Comparison of ENCODE assay signal across 8 cellular contexts in the genomic region with DNA sequence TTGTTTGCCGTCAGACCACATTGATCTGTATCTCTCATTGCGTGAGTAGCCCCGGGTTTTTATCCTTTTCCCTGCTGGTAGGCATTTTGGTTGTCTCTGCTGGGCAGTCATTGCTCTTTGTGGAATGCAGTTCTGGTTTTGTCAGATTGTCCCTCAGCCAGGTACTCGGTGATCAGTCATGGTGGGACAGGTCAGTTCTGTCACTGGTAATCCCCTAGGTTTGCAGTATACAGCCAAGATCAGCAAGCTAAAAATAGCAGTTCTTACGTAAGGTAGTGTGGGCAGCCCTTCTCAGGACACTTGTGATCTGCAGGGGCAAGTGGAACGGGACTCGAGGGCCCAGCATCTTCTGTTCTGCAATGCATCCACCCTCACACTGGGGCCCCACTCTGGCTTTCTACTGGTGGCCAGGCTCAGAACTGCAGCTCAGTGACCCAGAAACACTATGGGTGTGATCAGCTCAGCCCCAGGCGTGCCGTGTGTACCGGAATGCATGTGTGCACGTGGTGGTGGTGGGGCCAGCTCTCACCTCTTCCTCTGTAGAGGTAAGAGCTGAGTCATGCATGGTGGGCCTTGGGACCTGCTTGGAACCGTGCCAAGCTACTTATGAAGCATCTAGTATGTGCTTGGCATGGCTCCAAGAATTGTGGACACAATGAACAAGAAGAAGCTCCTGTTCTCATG. TPM values are rescaled to one million over a fixed set of nuclear protein-coding genes. Genes with fewer than 3 reads are reported as not detected.
DNase-seq lines count a peak whose midpoint lies in the region; ATAC-seq and TF ChIP-seq lines count a peak whose summit lies in the region.

No MANE protein-coding gene starts in this region.

- H3K36me3 ChIP-seq in OCI-LY1 (ENCODE audit: insufficient read depth, low read length) (no peaks in the 10 kb centered on the region), heart right ventricle (peaks cover 0 to 38% (median 24%) of the 10 kb centered on the region in 9 donors)

- no peak overlapping the region for H2AFZ ChIP-seq in OCI-LY1 (ENCODE audit: low read length)

- no peaks in the 10 kb centered on the region for H3F3A ChIP-seq in OCI-LY1 (ENCODE audit: insufficient read depth, low read length)

- no peaks in the 10 kb centered on the region for H3K9me2 ChIP-seq in OCI-LY1 (ENCODE audit: low read depth, low read length)

- no peak overlapping the region; the same call in 1 of the 2 replicates for H3K9ac ChIP-seq in OCI-LY1 (ENCODE audit: low read length)

- no peaks in the 10 kb centered on the region for H4K20me1 ChIP-seq in OCI-LY1 (ENCODE audit: insufficient read depth, low read length)

- H3K27me3 Mint-ChIP-seq in activated T-helper 17 cell treated with anti-CD3 and anti-CD28 coated beads, Interleukin-2, amount 50 U/mL, for 72 hours: no peaks in the 10 kb centered on the region

- no peaks in the 10 kb centered on the region for H3K79me2 ChIP-seq in OCI-LY1 (ENCODE audit: insufficient read depth, low read length)

- TF ChIP-seq CTCF in OCI-LY1 (IDR thresholded peaks at IDR 0.05; ENCODE audit: low read length) (peak; percentile 50), heart right ventricle (IDR thresholded peaks at IDR 0.05) (peak in 6 of 9 donors; percentile 11 to 35 (median 22))

- no peaks in the 10 kb centered on the region for H3K27me3 ChIP-seq in OCI-LY1 (ENCODE audit: insufficient read depth, low read length)
- H3K27me3 ChIP-seq in heart right ventricle: no peaks in the 10 kb centered on the region

- no peak overlapping the region for H3K4me2 ChIP-seq in OCI-LY1 (ENCODE audit: low read length)

- peak overlapping the region; percentile 95 for H3K27ac Mint-ChIP-seq in activated T-helper 17 cell treated with anti-CD3 and anti-CD28 coated beads, Interleukin-2, amount 50 U/mL, for 72 hours

- H3K27ac ChIP-seq in OCI-LY1 (ENCODE audit: low read depth, low read length, poor library complexity, severe bottlenecking): peak overlapping the region; percentile 75
- peak overlapping the region; percentile 56 to 88 (median 67) for H3K27ac ChIP-seq in heart right ventricle

- H3K4me1 ChIP-seq in OCI-LY1 (ENCODE audit: insufficient read depth, low read length, severe bottlenecking): peaks cover 45% of the 10 kb centered on the region
- peaks cover 24 to 96% (median 71%) of the 10 kb centered on the region in 9 donors for H3K4me1 ChIP-seq in heart right ventricle

- peaks cover 97% of the 10 kb centered on the region for H3K36me3 Mint-ChIP-seq in activated T-helper 17 cell treated with anti-CD3 and anti-CD28 coated beads, Interleukin-2, amount 50 U/mL, for 72 hours (ENCODE audit: low read depth)

- H3K4me3 Mint-ChIP-seq in activated T-helper 17 cell treated with anti-CD3 and anti-CD28 coated beads, Interleukin-2, amount 50 U/mL, for 72 hours: peak overlapping the region; percentile 82

- H3K9me3 Mint-ChIP-seq in activated T-helper 17 cell treated with anti-CD3 and anti-CD28 coated beads, Interleukin-2, amount 50 U/mL, for 72 hours: no peaks in the 10 kb centered on the region

- intact Hi-C loops in heart right ventricle (cut with DNase I): no loop called here

- WGBS in heart right ventricle, 2 donors: 50 to 56% methylated on average over 12 of the region's 12 CpGs

- H3K9me3 ChIP-seq in OCI-LY1 (ENCODE audit: low read length) (no peaks in the 10 kb centered on the region), heart right ventricle (no peaks in the 10 kb centered on the region)

- ATAC-seq in HG02763 (IDR thresholded peaks at IDR 0.05; ENCODE audit: unreplicated experiment): peak; percentile 63
- peak; percentile 57 for ATAC-seq in activated T-helper 17 cell treated with anti-CD3 and anti-CD28 coated beads, Interleukin-2, amount 50 U/mL, for 72 hours (replicated peaks)
- peak; percentile 16 to 82 (median 72) for ATAC-seq in heart right ventricle

- H3K4me3 ChIP-seq in OCI-LY1 (ENCODE audit: low read depth, low read length, poor library complexity, severe bottlenecking) (no peak overlapping the region), heart right ventricle (peak overlapping the region in 1 of 10 donors; percentile 3)

- DNase-seq in DMS53 (lab: John Stamatoyannopoulos, UW) (peak; percentile 40), DMS53 treated with DMSO at 0.1 percent for 48 hours (lab: John Stamatoyannopoulos, UW; ENCODE audit: unreplicated experiment) (no peak), heart right ventricle (peak; percentile 46 to 55), NOMO-1 (lab: John Stamatoyannopoulos, UW; ENCODE audit: unreplicated experiment in 2 of 2) (no peak)
- peak; percentile 82 for DNase-seq in stimulated activated CD4-positive, alpha-beta T cell treated with anti-CD3 and anti-CD28 coated beads, Interleukin-4, amount 100 ng/mL, for 1 hour

- H3K4me1 Mint-ChIP-seq in activated T-helper 17 cell treated with anti-CD3 and anti-CD28 coated beads, Interleukin-2, amount 50 U/mL, for 72 hours: peaks cover 47% of the 10 kb centered on the region

RNA-seq across cellular contexts. Expression of a gene that starts 6.3 kb away (rescaled TPM):
- total RNA-seq in activated T-helper 17 cell treated with anti-CD3 and anti-CD28 coated beads, Interleukin-2, amount 50 U/mL, for 72 hours: 10 to 100 TPM; 34.4 to 40.3 TPM
- 10 to 100 TPM in 9 of 10 donors, 1 to 10 TPM in 1; 7.0 to 38.8 (median 16.5) TPM for total RNA-seq in heart right ventricle
- 10 to 100 TPM; 38.8 to 47.9 TPM for polyA plus RNA-seq in heart right ventricle

RNA-seq across cellular contexts. Expression of a gene that starts 43.5 kb away (rescaled TPM):
- total RNA-seq in activated T-helper 17 cell treated with anti-CD3 and anti-CD28 coated beads, Interleukin-2, amount 50 U/mL, for 72 hours: 10 to 100 TPM; 34.5 to 39.1 TPM
- 10 to 100 TPM; 30.3 to 83.3 (median 40.0) TPM for total RNA-seq in heart right ventricle
- polyA plus RNA-seq in heart right ventricle: 10 to 100 TPM; 26.7 to 34.8 TPM

Comparison
In these comparisons a context has a peak if more than half of its experiments do, and no peak if none do; other contexts are left out.
1. DNase-seq: peak in DMS53 (single experiment), heart right ventricle (2 of 2) and stimulated activated CD4-positive, alpha-beta T cell treated with anti-CD3 and anti-CD28 coated beads, Interleukin-4, amount 100 ng/mL, for 1 hour (single experiment); none in DMS53 treated with DMSO at 0.1 percent for 48 hours (single experiment) and NOMO-1 (0 of 2).
2. Peak in every context shown above with its lines, with median percentiles within 50 percentile points of each other: ATAC-seq.